Comparison of ENCODE assay signal across 8 cellular contexts in the genomic region with DNA sequence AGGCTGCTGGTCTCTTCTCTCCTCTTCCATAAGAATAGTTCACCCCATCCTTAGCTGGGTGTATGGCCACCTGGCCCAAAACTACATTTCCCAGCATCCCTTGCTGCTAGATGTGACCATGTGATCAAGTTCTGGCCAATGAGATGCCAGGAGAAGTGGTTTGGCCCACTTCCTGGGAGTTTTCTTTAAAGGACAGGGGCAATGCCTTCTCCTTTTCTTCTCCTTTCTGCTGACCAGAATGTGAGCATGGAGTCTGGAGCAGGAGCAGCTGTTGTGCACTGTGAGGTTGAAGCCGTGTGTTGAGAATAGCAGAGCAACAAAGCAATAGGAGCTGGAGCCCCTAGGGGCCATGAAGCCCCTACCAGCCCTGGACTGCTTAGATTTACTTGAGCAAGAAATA. TPM values are rescaled to one million over a fixed set of nuclear protein-coding genes. Genes with fewer than 3 reads are reported as not detected.
DNase-seq lines count a peak whose midpoint lies in the region; ATAC-seq and TF ChIP-seq lines count a peak whose summit lies in the region.

No MANE protein-coding gene starts in this region.

- CTCF ChIA-PET in activated naive CD4-positive, alpha-beta T cell treated with anti-CD3 and anti-CD28 coated beads for 36 hours (lab: Charles Lee) = interaction anchor here (0.6 to 1.5 kb wide), 5 partner anchors 20 to 442 kb away, joined by 3 to 10 read pairs (median 3); no protein-coding TSS in a partner anchor

- H3K27me3 ChIP-seq in trophoblast cell (ENCODE audit: insufficient read depth, low read length) = no peaks in the 10 kb centered on the region

- H3K18ac ChIP-seq in trophoblast cell (ENCODE audit: low read length) = no peak overlapping the region

- intact Hi-C loops in activated naive CD4-positive, alpha-beta T cell treated with anti-CD3 and anti-CD28 coated beads for 36 hours (cut with micrococcal nuclease) = no loop called here

- H3K4me3 ChIP-seq in trophoblast cell (ENCODE audit: low read depth, low read length) = no peak overlapping the region

- H2BK5ac ChIP-seq in trophoblast cell (ENCODE audit: low read depth, low read length, poor library complexity) = no peak overlapping the region

- H3K27me3 Mint-ChIP-seq in activated naive CD4-positive, alpha-beta T cell treated with anti-CD3 and anti-CD28 coated beads for 36 hours (ENCODE audit: low read depth) = no peaks in the 10 kb centered on the region
- H3K27me3 Mint-ChIP-seq in glutamatergic neuron (ENCODE audit: unreplicated experiment) = peaks cover 7% of the 10 kb centered on the region

- H3K4me1 ChIP-seq in trophoblast cell (ENCODE audit: control insufficient read depth in 1 of 2, insufficient read depth in 2 of 2, low read length in 2 of 2) = peaks cover 0 to 7% of the 10 kb centered on the region in 2 experiments

- peak overlapping the region; percentile 63 for H4K91ac ChIP-seq in trophoblast cell (ENCODE audit: low read depth, low read length)

- H4K8ac ChIP-seq in trophoblast cell (ENCODE audit: low read depth, low read length) = peak overlapping the region; percentile 92

- H3K27ac ChIP-seq in trophoblast cell (ENCODE audit: low read depth, low read length) = no peak overlapping the region

- H3K4me1 Mint-ChIP-seq in activated naive CD4-positive, alpha-beta T cell treated with anti-CD3 and anti-CD28 coated beads for 36 hours (ENCODE audit: low read depth) = peaks cover 44% of the 10 kb centered on the region
- H3K4me1 Mint-ChIP-seq in glutamatergic neuron (ENCODE audit: low read depth, unreplicated experiment) = peaks cover 21% of the 10 kb centered on the region

- DNase-seq in ELF-1 (ENCODE audit: low read depth, low spot score) = peak; percentile 76
- DNase-seq in RKO (ENCODE audit: low spot score) = peak; percentile 87
- DNase-seq in activated naive CD4-positive, alpha-beta T cell treated with anti-CD3 and anti-CD28 coated beads for 36 hours = peak; percentile 75
- peak; percentile 52 for DNase-seq in glutamatergic neuron
- DNase-seq in trophoblast cell = peak; percentile 72 to 88

- peak overlapping the region; percentile 29 for H3K4ac ChIP-seq in trophoblast cell (ENCODE audit: low read depth, low read length)

- peak overlapping the region; percentile 43 for H2AFZ ChIP-seq in trophoblast cell (ENCODE audit: insufficient read depth, low read length, poor library complexity)

- TF ChIP-seq CTCF in glutamatergic neuron (IDR thresholded peaks at IDR 0.05; ENCODE audit: partially characterized antibody, unreplicated experiment) = no peak

- no peak overlapping the region for H2AK5ac ChIP-seq in trophoblast cell (ENCODE audit: low read length)

- no peak overlapping the region for H3K4me3 Mint-ChIP-seq in activated naive CD4-positive, alpha-beta T cell treated with anti-CD3 and anti-CD28 coated beads for 36 hours
- peak overlapping the region; percentile 34 for H3K4me3 Mint-ChIP-seq in glutamatergic neuron (ENCODE audit: unreplicated experiment)

- H3K79me1 ChIP-seq in trophoblast cell (ENCODE audit: low read length) = no peaks in the 10 kb centered on the region

- H2BK12ac ChIP-seq in trophoblast cell (ENCODE audit: low read length) = no peak overlapping the region

- H3K4me2 ChIP-seq in trophoblast cell (ENCODE audit: low read length) = no peak overlapping the region

- TF ChIP-seq POLR2A in GM18505 (IDR thresholded peaks at IDR 0.05; ENCODE audit: borderline replicate concordance, extremely low read depth, insufficient read depth, insufficient read length) = no peak

- peak overlapping the region; percentile 51 for H3K14ac ChIP-seq in trophoblast cell (ENCODE audit: low read length)

- no peaks in the 10 kb centered on the region for H3K9me3 Mint-ChIP-seq in activated naive CD4-positive, alpha-beta T cell treated with anti-CD3 and anti-CD28 coated beads for 36 hours
- peaks cover 5% of the 10 kb centered on the region for H3K9me3 Mint-ChIP-seq in glutamatergic neuron (ENCODE audit: unreplicated experiment)

- H3K36me3 ChIP-seq in trophoblast cell (ENCODE audit: control insufficient read depth in 1 of 2, insufficient read depth in 2 of 2, low read length in 2 of 2) = no peaks in the 10 kb centered on the region

- WGBS in trophoblast cell (ENCODE audit: extremely low coverage, insufficient coverage, insufficient read length) = no CpG with 5 or more reads among the region's 1 CpG

- H3K9me3 ChIP-seq in trophoblast cell (ENCODE audit: insufficient read depth, low read depth, low read length) = peaks cover 3% of the 10 kb centered on the region

- ATAC-seq in HG03135 (IDR thresholded peaks at IDR 0.05; ENCODE audit: unreplicated experiment) = peak; percentile 47
- ATAC-seq in GM18505 (IDR thresholded peaks at IDR 0.05; ENCODE audit: unreplicated experiment) = no peak
- no peak for ATAC-seq in HG03520 (IDR thresholded peaks at IDR 0.05; ENCODE audit: unreplicated experiment)

- no peak overlapping the region for H3K27ac Mint-ChIP-seq in activated naive CD4-positive, alpha-beta T cell treated with anti-CD3 and anti-CD28 coated beads for 36 hours
- peak overlapping the region; percentile 59 for H3K27ac Mint-ChIP-seq in glutamatergic neuron (ENCODE audit: unreplicated experiment)

- no peak overlapping the region for H3K9ac ChIP-seq in trophoblast cell (ENCODE audit: low read length)

- no peak overlapping the region for H3K23ac ChIP-seq in trophoblast cell (ENCODE audit: low read length)

- no peaks in the 10 kb centered on the region for H3K79me2 ChIP-seq in trophoblast cell (ENCODE audit: control insufficient read depth, insufficient read depth, low read length, poor library complexity)

- peak overlapping the region; percentile 92 for H4K12ac ChIP-seq in trophoblast cell (ENCODE audit: low read depth, low read length)

- peak overlapping the region; percentile 24 for H2BK120ac ChIP-seq in trophoblast cell (ENCODE audit: insufficient read depth, low read length, poor library complexity)

- H3K36me3 Mint-ChIP-seq in activated naive CD4-positive, alpha-beta T cell treated with anti-CD3 and anti-CD28 coated beads for 36 hours (ENCODE audit: low read depth) = no peaks in the 10 kb centered on the region
- no peaks in the 10 kb centered on the region for H3K36me3 Mint-ChIP-seq in glutamatergic neuron (ENCODE audit: unreplicated experiment)

RNA-seq across cellular contexts. Expression of a gene that starts 36.8 kb away (rescaled TPM):
- not detected for total RNA-seq in activated naive CD4-positive, alpha-beta T cell treated with anti-CD3 and anti-CD28 coated beads for 36 hours
- 0.56 TPM for total RNA-seq in glutamatergic neuron (ENCODE audit: unreplicated experiment)
- 0.07 TPM in 1 of 2 replicates, not detected in the other for polyA plus RNA-seq in trophoblast cell (2013)

RNA-seq across cellular contexts. Expression of a gene that starts 41.8 kb away (rescaled TPM):
- 10 to 100 TPM; 58.6 to 59.3 TPM for total RNA-seq in activated naive CD4-positive, alpha-beta T cell treated with anti-CD3 and anti-CD28 coated beads for 36 hours
- total RNA-seq in glutamatergic neuron (ENCODE audit: unreplicated experiment) = 62.6 TPM
- polyA plus RNA-seq in trophoblast cell (2013) = 31.8 and 32.6 TPM in 2 replicates

RNA-seq across cellular contexts. Expression of a gene that starts 57.8 kb away (rescaled TPM):
- 10 to 100 TPM; 13.0 to 13.8 TPM for total RNA-seq in activated naive CD4-positive, alpha-beta T cell treated with anti-CD3 and anti-CD28 coated beads for 36 hours
- 25.4 TPM for total RNA-seq in glutamatergic neuron (ENCODE audit: unreplicated experiment)
- polyA plus RNA-seq in trophoblast cell (2013) = 16.6 and 17.9 TPM in 2 replicates
